7 cellular contexts compared by ENCODE assay signal in genomic region chr22:20325996-20326395, GRCh38. TPM values are rescaled to one million over a fixed set of nuclear protein-coding genes. Genes with fewer than 3 reads are reported as not detected.
A peak's percentile ranks its signal among the peaks of the same experiment; 100 is the strongest.
DNase-seq lines count a peak whose midpoint lies in the region; ATAC-seq lines count a peak whose summit lies in the region.
"Not testable (repeated sequence)": the region's sequence is repeated elsewhere in the genome, so short reads cannot be mapped to it uniquely, and the experiment has no call there.
"Had no signal": no experiment of that assay in that cellular context is flagged by ENCODE, and none has a peak within 500 bp of the region (broad histone marks: within the 10 kb centered on the region; RNA-seq: fewer than 3 reads in every experiment).

No MANE protein-coding gene starts in this region.

- POLR2A ChIA-PET in activated CD4-positive, alpha-beta T cell treated with anti-CD3 and anti-CD28 coated beads, Interleukin-2, amount 10 ng/mL, durations not matched to agents 7 days and 5 days (lab: Charles Lee); activated CD8-positive, alpha-beta T cell treated with anti-CD3 and anti-CD28 coated beads, Interleukin-2, amount 10 ng/mL, durations not matched to agents 7 days and 5 days (lab: Charles Lee): not testable (repeated sequence)

- not testable (repeated sequence) for H3K9me3 Mint-ChIP-seq in T-helper 1 cell treated with Interleukin-12 subunit alpha and Interleukin-12 subunit beta and Interleukin-4 antibody, amounts not matched to agents 30 μg/mL and 1 μg/mL, for 36 hours; activated CD4-positive, alpha-beta T cell treated with anti-CD3 and anti-CD28 coated beads, Interleukin-2, amount 10 ng/mL, durations not matched to agents 7 days and 5 days; activated CD8-positive, alpha-beta T cell treated with anti-CD3 and anti-CD28 coated beads, Interleukin-2, amount 10 ng/mL, durations not matched to agents 7 days and 5 days (ENCODE audit: insufficient read depth); activated naive CD4-positive, alpha-beta T cell treated with anti-CD3 and anti-CD28 coated beads for 36 hours

- not testable (repeated sequence) for H3K36me3 Mint-ChIP-seq in T-helper 1 cell treated with Interleukin-12 subunit alpha and Interleukin-12 subunit beta and Interleukin-4 antibody, amounts not matched to agents 30 μg/mL and 1 μg/mL, for 36 hours (ENCODE audit: low read depth); activated CD4-positive, alpha-beta T cell treated with anti-CD3 and anti-CD28 coated beads, Interleukin-2, amount 10 ng/mL, durations not matched to agents 7 days and 5 days (ENCODE audit: low read depth); activated CD8-positive, alpha-beta T cell treated with anti-CD3 and anti-CD28 coated beads, Interleukin-2, amount 10 ng/mL, durations not matched to agents 7 days and 5 days (ENCODE audit: low read depth); activated naive CD4-positive, alpha-beta T cell treated with anti-CD3 and anti-CD28 coated beads for 36 hours (ENCODE audit: low read depth)

- H3K27ac Mint-ChIP-seq in T-helper 1 cell treated with Interleukin-12 subunit alpha and Interleukin-12 subunit beta and Interleukin-4 antibody, amounts not matched to agents 30 μg/mL and 1 μg/mL, for 36 hours: peak overlapping the region; percentile 57
- H3K27ac Mint-ChIP-seq in activated CD4-positive, alpha-beta T cell treated with anti-CD3 and anti-CD28 coated beads, Interleukin-2, amount 10 ng/mL, durations not matched to agents 7 days and 5 days: peak overlapping the region; percentile 62
- peak overlapping the region; percentile 25 for H3K27ac Mint-ChIP-seq in activated CD8-positive, alpha-beta T cell treated with anti-CD3 and anti-CD28 coated beads, Interleukin-2, amount 10 ng/mL, durations not matched to agents 7 days and 5 days
- H3K27ac Mint-ChIP-seq in activated naive CD4-positive, alpha-beta T cell treated with anti-CD3 and anti-CD28 coated beads for 36 hours: peak overlapping the region; percentile 66

- ATAC-seq in activated CD8-positive, alpha-beta T cell treated with anti-CD3 and anti-CD28 coated beads, Interleukin-2, amount 10 ng/mL, durations not matched to agents 7 days and 5 days; Right ventricle myocardium inferior: not testable (repeated sequence)

- DNase-seq in activated CD4-positive, alpha-beta T cell treated with anti-CD3 and anti-CD28 coated beads, Interleukin-2, amount 10 ng/mL, durations not matched to agents 7 days and 5 days: peak; percentile 3
- DNase-seq in activated CD8-positive, alpha-beta T cell treated with anti-CD3 and anti-CD28 coated beads, Interleukin-2, amount 10 ng/mL, durations not matched to agents 7 days and 5 days; activated naive CD4-positive, alpha-beta T cell treated with anti-CD3 and anti-CD28 coated beads for 36 hours: not testable (repeated sequence)
- peak; percentile 15 to 16 for DNase-seq in activated T-cell treated with anti-CD3 and anti-CD28 coated beads, Interleukin-2, amount 50 U/mL, for 48 hours
- peak; percentile 21 for DNase-seq in Right ventricle myocardium inferior (ENCODE audit: missing footprints)

- H3K4me3 Mint-ChIP-seq in T-helper 1 cell treated with Interleukin-12 subunit alpha and Interleukin-12 subunit beta and Interleukin-4 antibody, amounts not matched to agents 30 μg/mL and 1 μg/mL, for 36 hours; activated CD4-positive, alpha-beta T cell treated with anti-CD3 and anti-CD28 coated beads, Interleukin-2, amount 10 ng/mL, durations not matched to agents 7 days and 5 days; activated CD8-positive, alpha-beta T cell treated with anti-CD3 and anti-CD28 coated beads, Interleukin-2, amount 10 ng/mL, durations not matched to agents 7 days and 5 days; activated naive CD4-positive, alpha-beta T cell treated with anti-CD3 and anti-CD28 coated beads for 36 hours: not testable (repeated sequence)

- CTCF ChIA-PET in activated CD4-positive, alpha-beta T cell treated with anti-CD3 and anti-CD28 coated beads, Interleukin-2, amount 10 ng/mL, durations not matched to agents 7 days and 5 days (lab: Charles Lee); activated CD8-positive, alpha-beta T cell treated with anti-CD3 and anti-CD28 coated beads, Interleukin-2, amount 10 ng/mL, durations not matched to agents 7 days and 5 days (lab: Charles Lee); activated naive CD4-positive, alpha-beta T cell treated with anti-CD3 and anti-CD28 coated beads for 36 hours (lab: Charles Lee): not testable (repeated sequence)

- intact Hi-C loops in activated naive CD4-positive, alpha-beta T cell treated with anti-CD3 and anti-CD28 coated beads for 36 hours (cut with micrococcal nuclease): loop anchor here (10.0 kb wide), 1 partner anchor 69 kb away; the partner anchor contains the start of gene ZNF74
- intact Hi-C loops in Right ventricle myocardium inferior (cut with DNase I): loop anchor here (10.0 kb wide), 1 partner anchor 69 kb away; the partner anchor contains the start of gene ZNF74

- H3K4me1 Mint-ChIP-seq in T-helper 1 cell treated with Interleukin-12 subunit alpha and Interleukin-12 subunit beta and Interleukin-4 antibody, amounts not matched to agents 30 μg/mL and 1 μg/mL, for 36 hours (ENCODE audit: low read depth): peaks cover 30% of the 10 kb centered on the region
- H3K4me1 Mint-ChIP-seq in activated CD4-positive, alpha-beta T cell treated with anti-CD3 and anti-CD28 coated beads, Interleukin-2, amount 10 ng/mL, durations not matched to agents 7 days and 5 days: peaks cover 51% of the 10 kb centered on the region
- H3K4me1 Mint-ChIP-seq in activated CD8-positive, alpha-beta T cell treated with anti-CD3 and anti-CD28 coated beads, Interleukin-2, amount 10 ng/mL, durations not matched to agents 7 days and 5 days (ENCODE audit: low read depth): peaks cover 44% of the 10 kb centered on the region
- peaks cover 45% of the 10 kb centered on the region for H3K4me1 Mint-ChIP-seq in activated naive CD4-positive, alpha-beta T cell treated with anti-CD3 and anti-CD28 coated beads for 36 hours (ENCODE audit: low read depth)

- H3K27me3 Mint-ChIP-seq in T-helper 1 cell treated with Interleukin-12 subunit alpha and Interleukin-12 subunit beta and Interleukin-4 antibody, amounts not matched to agents 30 μg/mL and 1 μg/mL, for 36 hours (ENCODE audit: low read depth); activated CD4-positive, alpha-beta T cell treated with anti-CD3 and anti-CD28 coated beads, Interleukin-2, amount 10 ng/mL, durations not matched to agents 7 days and 5 days; activated CD8-positive, alpha-beta T cell treated with anti-CD3 and anti-CD28 coated beads, Interleukin-2, amount 10 ng/mL, durations not matched to agents 7 days and 5 days (ENCODE audit: low read depth); activated naive CD4-positive, alpha-beta T cell treated with anti-CD3 and anti-CD28 coated beads for 36 hours (ENCODE audit: low read depth): not testable (repeated sequence)

RNA-seq across cellular contexts. Expression of gene DGCR6L, which starts 6.1 kb away (rescaled TPM):
- total RNA-seq in activated CD4-positive, alpha-beta T cell treated with anti-CD3 and anti-CD28 coated beads, Interleukin-2, amount 10 ng/mL, durations not matched to agents 7 days and 5 days: 10 to 100 TPM; 60.4 to 63.1 TPM
- total RNA-seq in activated CD8-positive, alpha-beta T cell treated with anti-CD3 and anti-CD28 coated beads, Interleukin-2, amount 10 ng/mL, durations not matched to agents 7 days and 5 days: 10 to 100 TPM; 50.4 to 56.3 TPM
- 10 to 100 TPM; 21.5 TPM for total RNA-seq in activated naive CD4-positive, alpha-beta T cell treated with anti-CD3 and anti-CD28 coated beads for 36 hours
- 44.2 TPM for total RNA-seq in Right ventricle myocardium inferior

RNA-seq across cellular contexts. Expression of gene RTN4R, which starts 57.9 kb away (rescaled TPM):
- total RNA-seq in activated CD4-positive, alpha-beta T cell treated with anti-CD3 and anti-CD28 coated beads, Interleukin-2, amount 10 ng/mL, durations not matched to agents 7 days and 5 days: 1 to 10 TPM; 3.1 to 4.0 TPM
- total RNA-seq in activated CD8-positive, alpha-beta T cell treated with anti-CD3 and anti-CD28 coated beads, Interleukin-2, amount 10 ng/mL, durations not matched to agents 7 days and 5 days: 1 to 10 TPM; 3.7 to 3.8 TPM
- 1 to 10 TPM; 2.1 to 2.5 TPM for total RNA-seq in activated naive CD4-positive, alpha-beta T cell treated with anti-CD3 and anti-CD28 coated beads for 36 hours
- total RNA-seq in Right ventricle myocardium inferior: 1.2 TPM
- total RNA-seq: GM23248 had no signal
